22 cellular contexts compared by ENCODE assay signal in the genomic region with DNA sequence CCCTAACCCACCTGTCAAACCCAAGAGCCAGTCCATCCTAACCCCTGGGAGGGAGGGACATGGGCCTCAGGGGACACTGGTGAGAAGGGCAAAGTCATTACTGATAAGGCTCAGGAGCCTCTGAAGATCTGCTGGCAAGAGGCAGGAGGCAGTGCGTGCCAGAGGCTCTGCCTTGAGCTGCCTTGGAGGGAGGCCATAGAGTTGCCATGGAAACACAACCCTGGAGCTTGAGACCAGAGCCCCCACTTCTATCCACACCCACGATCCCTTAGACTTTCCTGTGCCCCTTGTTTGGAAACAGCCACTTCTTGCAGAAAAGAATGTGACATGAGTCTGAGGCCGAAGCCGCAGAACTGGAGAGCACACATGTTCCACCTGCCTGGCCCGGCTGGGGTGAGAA.
"Had no signal": no experiment of that assay in that cellular context is flagged by ENCODE, and none has a peak within 500 bp of the region (broad histone marks: within the 10 kb centered on the region; RNA-seq: fewer than 3 reads in every experiment).

No MANE protein-coding gene starts in this region.

- H3K36me3 ChIP-seq: adrenal gland, thoracic aorta, upper lobe of right lung had no signal

- H3K4me3 ChIP-seq: adrenal gland, thoracic aorta, upper lobe of right lung had no signal

- DNase-seq: activated CD4-positive, alpha-beta T cell treated with anti-CD3 and anti-CD28 coated beads for 36 hours; activated CD4-positive, alpha-beta T cell treated with anti-CD3 and anti-CD28 coated beads, Interleukin-2, amount 50 U/mL, for 4 hours; activated CD8-positive, alpha-beta memory T cell treated with anti-CD3 and anti-CD28 coated beads for 24 hours; activated CD8-positive, alpha-beta memory T cell treated with anti-CD3 and anti-CD28 coated beads, Interleukin-2, amount 50 U/mL, for 4 hours; activated naive CD4-positive, alpha-beta T cell; activated T-cell treated with anti-CD3 and anti-CD28 coated beads, Interleukin-2, amount 50 U/mL, for 4 hours; adrenal gland; effector CD8-positive, alpha-beta T cell; foreskin keratinocyte; immature natural killer cell; kidney glomerular epithelial cell; mesenchymal stem cell; nucleus accumbens; small intestine; stimulated activated CD4-positive, alpha-beta T cell treated with anti-CD3 and anti-CD28 coated beads, Interleukin-2, amount 100 ng/mL, for 24 hours; T1000; upper lobe of right lung had no signal

- ATAC-seq: activated CD4-positive, alpha-beta T cell treated with anti-CD3 and anti-CD28 coated beads for 36 hours; activated T-cell treated with anti-CD3 and anti-CD28 coated beads, Interleukin-2, amount 50 U/mL, for 4 hours; foreskin keratinocyte; sciatic nerve; stimulated activated effector memory CD8-positive, alpha-beta T cell treated with anti-CD3 and anti-CD28 coated beads, Interleukin-12 subunit alpha, Interleukin-12 subunit beta, amount 100 ng/mL, for 72 hours; upper lobe of right lung; WTC11 had no signal

- H3K4me1 ChIP-seq: foreskin keratinocyte had no signal

- H3K27ac ChIP-seq: adrenal gland, foreskin keratinocyte, upper lobe of right lung had no signal

- H3K9me3 ChIP-seq: adrenal gland, thoracic aorta, upper lobe of right lung had no signal

- H3K27me3 ChIP-seq: adrenal gland, foreskin keratinocyte, upper lobe of right lung had no signal

- FAIRE-seq: astrocyte, small intestine had no signal
